Comparison of ENCODE assay signal across 18 cellular contexts in genomic region chr15:78740904-78741274, GRCh38.
"Had no signal": no experiment of that assay in that cellular context is flagged by ENCODE, and none has a peak within 500 bp of the region (broad histone marks: within the 10 kb centered on the region; RNA-seq: fewer than 3 reads in every experiment).

No MANE protein-coding gene starts in this region.

- DNase-seq: activated CD4-positive, CD25-positive, alpha-beta regulatory T cell treated with anti-CD3 and anti-CD28 coated beads, Interleukin-2, amount 50 U/mL, for 72 hours; anterior cingulate cortex; effector CD4-positive, alpha-beta T cell; retina had no signal

- H3K9me3 ChIP-seq: body of pancreas, lower lobe of right lung, thoracic aorta, upper lobe of left lung had no signal

- H3K4me3 ChIP-seq: body of pancreas, cardiac muscle cell, lower lobe of right lung, thoracic aorta, upper lobe of left lung had no signal

- H3K27me3 ChIP-seq: body of pancreas, cardiac muscle cell, upper lobe of left lung had no signal

- H3K9me3 Mint-ChIP-seq: activated naive CD4-positive, alpha-beta T cell treated with anti-CD3 and anti-CD28 coated beads, Interleukin-2, amount 50 U/mL, for 24 hours; activated T-helper 1 cell treated with anti-CD3 and anti-CD28 coated beads, Interleukin-12 subunit alpha, Interleukin-12 subunit beta, Interleukin-2, Interleukin-4 antibody, amounts not matched to agents 30 ng/mL and 10 ng/mL and 1 ng/mL, durations not matched to agents 14 hours and 24 hours and 36 hours; dendritic cell treated with granulocyte-macrophage colony-stimulating factor and Interleukin-4, amounts not matched to agents 40 ng/mL and 50 ng/mL, for 4 days; neural crest cell; T-cell; T-helper 2 cell treated with Interferon-gamma antibody and Interleukin-4, amounts not matched to agents 5 μg/mL and 100 μg/mL, for 36 hours had no signal

- H3K27ac ChIP-seq: body of pancreas, cardiac muscle cell, lower lobe of right lung, thoracic aorta, upper lobe of left lung had no signal

- H3K27me3 Mint-ChIP-seq: activated naive CD4-positive, alpha-beta T cell treated with anti-CD3 and anti-CD28 coated beads, Interleukin-2, amount 50 U/mL, for 24 hours had no signal

- H3K36me3 Mint-ChIP-seq: activated naive CD4-positive, alpha-beta T cell treated with anti-CD3 and anti-CD28 coated beads, Interleukin-2, amount 50 U/mL, for 24 hours; naive thymus-derived CD4-positive, alpha-beta T cell; T-cell had no signal

- H3K4me3 Mint-ChIP-seq: activated naive CD4-positive, alpha-beta T cell treated with anti-CD3 and anti-CD28 coated beads, Interleukin-2, amount 50 U/mL, for 24 hours; activated T-helper 1 cell treated with anti-CD3 and anti-CD28 coated beads, Interleukin-12 subunit alpha, Interleukin-12 subunit beta, Interleukin-2, Interleukin-4 antibody, amounts not matched to agents 30 ng/mL and 10 ng/mL and 1 ng/mL, durations not matched to agents 14 hours and 24 hours and 36 hours; dendritic cell treated with granulocyte-macrophage colony-stimulating factor and Interleukin-4, amounts not matched to agents 40 ng/mL and 50 ng/mL, for 4 days; naive thymus-derived CD4-positive, alpha-beta T cell; neural crest cell; T-cell; T-helper 2 cell treated with Interferon-gamma antibody and Interleukin-4, amounts not matched to agents 5 μg/mL and 100 μg/mL, for 36 hours had no signal

- H3K4me1 ChIP-seq: body of pancreas, lower lobe of right lung had no signal

- H3K27ac Mint-ChIP-seq: activated naive CD4-positive, alpha-beta T cell treated with anti-CD3 and anti-CD28 coated beads, Interleukin-2, amount 50 U/mL, for 24 hours; activated T-helper 1 cell treated with anti-CD3 and anti-CD28 coated beads, Interleukin-12 subunit alpha, Interleukin-12 subunit beta, Interleukin-2, Interleukin-4 antibody, amounts not matched to agents 30 ng/mL and 10 ng/mL and 1 ng/mL, durations not matched to agents 14 hours and 24 hours and 36 hours; dendritic cell treated with granulocyte-macrophage colony-stimulating factor and Interleukin-4, amounts not matched to agents 40 ng/mL and 50 ng/mL, for 4 days; naive thymus-derived CD4-positive, alpha-beta T cell; progenitor cell of endocrine pancreas; T-cell; T-helper 2 cell treated with Interferon-gamma antibody and Interleukin-4, amounts not matched to agents 5 μg/mL and 100 μg/mL, for 36 hours had no signal

- H3K36me3 ChIP-seq: cardiac muscle cell, lower lobe of right lung, thoracic aorta, upper lobe of left lung, WERI-Rb-1 had no signal
